22 cellular contexts compared by ENCODE assay signal in the genomic region with DNA sequence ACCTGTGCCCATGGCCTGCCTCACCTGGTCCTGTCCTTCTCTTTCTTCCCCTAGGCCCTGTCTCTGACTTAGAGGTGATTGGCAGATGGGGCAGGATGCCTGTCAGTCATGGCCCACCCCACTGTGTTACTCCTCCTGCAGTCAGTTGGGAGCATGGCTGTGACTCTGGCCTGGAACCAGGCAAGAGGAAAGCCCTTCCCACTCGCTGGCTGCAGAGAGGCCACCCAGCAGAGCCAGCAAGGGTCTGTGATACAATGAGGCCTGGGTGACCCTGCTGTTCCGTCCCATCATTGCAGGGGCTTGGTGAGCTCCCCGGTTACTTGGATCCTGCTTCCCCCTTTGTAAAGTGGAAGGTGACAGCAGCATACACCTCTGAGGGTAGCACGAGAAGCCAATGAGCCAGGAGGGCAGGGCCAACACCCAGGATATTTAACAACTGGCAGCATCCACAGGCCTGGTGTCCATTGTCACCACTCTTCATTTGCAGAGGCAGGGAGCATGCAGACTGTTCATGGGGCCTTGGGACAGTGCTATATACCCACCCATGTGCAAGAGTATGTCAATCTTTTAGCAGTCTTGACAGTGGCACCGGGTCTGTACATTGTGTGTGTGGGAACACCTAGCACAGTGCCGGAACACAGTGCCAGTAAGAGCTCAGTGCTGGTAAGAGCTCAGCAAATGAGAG.
"Had no signal": no experiment of that assay in that cellular context is flagged by ENCODE, and none has a peak within 500 bp of the region (broad histone marks: within the 10 kb centered on the region; RNA-seq: fewer than 3 reads in every experiment).

No MANE protein-coding gene starts in this region.

- H3K9ac ChIP-seq: KMS-11 had no signal

- ATAC-seq: K562 had no signal

- H3K4me2 ChIP-seq: KMS-11 had no signal

- H3K4me1 ChIP-seq: SJSA1 had no signal

- H3K27ac ChIP-seq: HL-60, KMS-11, SJSA1, SK-N-MC had no signal

- DNase-seq: Kasumi-1, MM.1S, NCI-H1092 treated with DMSO at 0.1 percent for 48 hours, NCI-H1436, NCI-H187, NCI-H2029, NCI-H2081 treated with DMSO at 0.1 percent for 48 hours, NCI-H2171, NCI-H226, NCI-H446, NCI-H510A, NCI-H524 treated with DMSO at 0.1 percent for 48 hours, NCI-H69, NCI-H774, Right ventricle myocardium superior, RPMI8226, SIG-M5 had no signal

- H3K36me3 ChIP-seq: SJSA1 had no signal

- H3K4me3 ChIP-seq: K562, SJSA1, SK-N-MC had no signal

- H3K27me3 ChIP-seq: SJSA1 had no signal
